In genomic region chr4:82551734-82552133, GRCh38 we compare ENCODE assay signal across 22 cellular contexts. TPM values are rescaled to one million over a fixed set of nuclear protein-coding genes. Genes with fewer than 3 reads are reported as not detected.
DNase-seq lines count a peak whose midpoint lies in the region; FAIRE-seq and TF ChIP-seq lines count a peak whose summit lies in the region.
"Had no signal": no experiment of that assay in that cellular context is flagged by ENCODE, and none has a peak within 500 bp of the region (broad histone marks: within the 10 kb centered on the region; RNA-seq: fewer than 3 reads in every experiment).

No MANE protein-coding gene starts in this region.

- H3K9me3 ChIP-seq in A673 (ENCODE audit: low read depth, low read length, poor library complexity, severe bottlenecking) (no peaks in the 10 kb centered on the region), HEK293 (ENCODE audit: control insufficient read depth, insufficient read depth, low read depth, low read length) (no peaks in the 10 kb centered on the region)
- H3K9me3 ChIP-seq: A549, Caco-2 had no signal

- BruUV-seq in A673 (replicated peaks; lab: Mats Ljungman, UMichigan), result no TSS peak

- peaks cover 11% of the 10 kb centered on the region for H3K9me3 Mint-ChIP-seq in progenitor cell of endocrine pancreas (ENCODE audit: low read depth)
- H3K9me3 Mint-ChIP-seq: CD8-positive, alpha-beta T cell; GM23338; H9 had no signal

- no peaks in the 10 kb centered on the region for H3K36me3 ChIP-seq in A673 (ENCODE audit: insufficient read depth, low read length, poor library complexity, severe bottlenecking)
- no peaks in the 10 kb centered on the region for H3K36me3 ChIP-seq in HEK293 (ENCODE audit: control insufficient read depth in 2 of 2, insufficient read depth in 1 of 2, low read length in 2 of 2)
- H3K36me3 ChIP-seq in bronchial epithelial cell (ENCODE audit: control insufficient read depth, insufficient read depth, low read length), result no peaks in the 10 kb centered on the region

- H3K27ac ChIP-seq in A673 (ENCODE audit: low read depth, low read length, poor library complexity, severe bottlenecking) (no peak overlapping the region), HEK293 (ENCODE audit: extremely low read depth, low read depth, low read length) (no peak overlapping the region)
- H3K27ac ChIP-seq: A549 had no signal

- TF ChIP-seq CTCF in A673 (conservative IDR thresholded peaks at IDR 0.05; ENCODE audit: low read depth, low read length) (no peak), HEK293 (tag by site-specific recombination; IDR thresholded peaks at IDR 0.05) (no peak), bronchial epithelial cell (IDR thresholded peaks at IDR 0.05; ENCODE audit: insufficient read depth, low read length, severe bottlenecking) (no peak), progenitor cell of endocrine pancreas (IDR thresholded peaks at IDR 0.05; ENCODE audit: unreplicated experiment) (no peak)

- H3K4me3 ChIP-seq in A673 (ENCODE audit: low read depth, low read length, poor library complexity, severe bottlenecking), result no peak overlapping the region
- H3K4me3 ChIP-seq in HEK293 (ENCODE audit: low read depth, low read length), result no peak overlapping the region
- no peak overlapping the region for H3K4me3 ChIP-seq in bronchial epithelial cell (ENCODE audit: low read depth, low read length)
- H3K4me3 ChIP-seq: A549, GM12878, GM23338 had no signal

- DNase-seq in NCI-H2171 treated with DMSO at 0.1 percent for 48 hours (lab: John Stamatoyannopoulos, UW) (peak; percentile 21), NCI-H2171 (lab: John Stamatoyannopoulos, UW) (no peak), A673 (ENCODE audit: low spot score) (peak; percentile 17), bronchial epithelial cell (ENCODE audit: low read depth) (no peak), NAMALWA (ENCODE audit: low spot score) (no peak), progenitor cell of endocrine pancreas (ENCODE audit: low spot score, unreplicated experiment) (no peak)
- DNase-seq: 8988T; C1 segment of cervical spinal cord; Caco-2; CD4-positive, CD25-positive, alpha-beta regulatory T cell; CD8-positive, alpha-beta T cell; DMS 273 treated with DMSO at 0.1 percent for 48 hours; DMS79; EL; GDM1; H9 had no signal

- H3K36me3 Mint-ChIP-seq in progenitor cell of endocrine pancreas (ENCODE audit: insufficient read depth), result peaks cover 5% of the 10 kb centered on the region
- H3K36me3 Mint-ChIP-seq: CD4-positive, CD25-positive, alpha-beta regulatory T cell; CD8-positive, alpha-beta T cell had no signal

- POLR2A ChIA-PET in A673 (lab: Charles Lee; ENCODE audit: low non-redundant PET) (no interaction called here), HEK293 (lab: Yijun Ruan, JAX) (no interaction called here)

- H3K4me1 ChIP-seq in A673 (ENCODE audit: insufficient read depth, low read length, poor library complexity, severe bottlenecking), result no peaks in the 10 kb centered on the region
- H3K4me1 ChIP-seq in HEK293 (ENCODE audit: control insufficient read depth, insufficient read depth, low read length), result no peaks in the 10 kb centered on the region
- H3K4me1 ChIP-seq: A549, Caco-2 had no signal

- no peak overlapping the region for H3K4me3 Mint-ChIP-seq in progenitor cell of endocrine pancreas (ENCODE audit: low read depth)
- H3K4me3 Mint-ChIP-seq: CD4-positive, CD25-positive, alpha-beta regulatory T cell; CD8-positive, alpha-beta T cell; GM23338; H9 had no signal

- H3K27me3 ChIP-seq in A673 (replicated peaks; ENCODE audit: insufficient read depth, low read depth, low read length, poor library complexity) (no peaks in the 10 kb centered on the region), bronchial epithelial cell (ENCODE audit: control insufficient read depth, insufficient read depth, low read length) (no peaks in the 10 kb centered on the region)

- intact Hi-C loops in A673 (cut with micrococcal nuclease; ENCODE audit: unreplicated experiment), result no loop called here

- no peaks in the 10 kb centered on the region for H3K27me3 Mint-ChIP-seq in progenitor cell of endocrine pancreas

- FAIRE-seq in bronchial epithelial cell (lab: Jason Lieb, UNC), result peak; percentile 43
- FAIRE-seq: A549, D721Med, GM12878, GM19239 had no signal

- H3K4me1 Mint-ChIP-seq in progenitor cell of endocrine pancreas (ENCODE audit: low read depth), result no peaks in the 10 kb centered on the region
- H3K4me1 Mint-ChIP-seq: CD4-positive, CD25-positive, alpha-beta regulatory T cell had no signal

- CTCF ChIA-PET in A673 (lab: Charles Lee) (no interaction called here), HEK293 (lab: Yijun Ruan, JAX) (no interaction called here)

- no peak overlapping the region for H3K27ac Mint-ChIP-seq in progenitor cell of endocrine pancreas
- H3K27ac Mint-ChIP-seq: CD4-positive, CD25-positive, alpha-beta regulatory T cell; CD8-positive, alpha-beta T cell; GM23338 had no signal

TF ChIP-seq in HEK293, 187 proteins besides CTCF, POLR2A, EP300 and RAD21:
- TF ChIP-seq ZNF600 (tag by site-specific recombination; IDR thresholded peaks at IDR 0.05) (no peak), ZNF843 (tag by site-specific recombination; IDR thresholded peaks at IDR 0.05) (no peak), ZNF223 (tag by site-specific recombination; IDR thresholded peaks at IDR 0.05) (no peak), ZNF324 (tag by site-specific recombination; IDR thresholded peaks at IDR 0.05) (no peak), PBX3 (CRISPR knock-in tag; IDR thresholded peaks at IDR 0.05) (no peak), ZNF239 (tag by site-specific recombination; IDR thresholded peaks at IDR 0.05) (no peak), OSR2 (tag by site-specific recombination; IDR thresholded peaks at IDR 0.05) (peak; percentile 90), PRDM10 (tag by site-specific recombination; IDR thresholded peaks at IDR 0.05) (peak; percentile 61; the same call in 1 of the 2 replicates), ZNF660 (tag by site-specific recombination; IDR thresholded peaks at IDR 0.05) (no peak), ZNF510 (tag by site-specific recombination; IDR thresholded peaks at IDR 0.05; ENCODE audit: insufficient replicate concordance) (peak; percentile 67), ZNF341 (tag by site-specific recombination; IDR thresholded peaks at IDR 0.05; ENCODE audit: low read depth) (no peak), AEBP2 (tag by site-specific recombination; IDR thresholded peaks at IDR 0.05; ENCODE audit: borderline replicate concordance) (no peak), ZNF266 (tag by site-specific recombination; IDR thresholded peaks at IDR 0.05; ENCODE audit: low read depth) (no peak), SCRT2 (tag by site-specific recombination; IDR thresholded peaks at IDR 0.05) (no peak), ZNF791 (tag by site-specific recombination; IDR thresholded peaks at IDR 0.05) (no peak), ZNF596 (tag by site-specific recombination; IDR thresholded peaks at IDR 0.05) (no peak), ZNF335 (tag by site-specific recombination; conservative IDR thresholded peaks at IDR 0.05) (no peak), MZF1 (tag by site-specific recombination; IDR thresholded peaks at IDR 0.05; ENCODE audit: borderline replicate concordance) (0 out of 2 replicates have a peak, but pooled peaks have one; percentile 26)

RNA-seq across cellular contexts. Expression of gene TMEM150C, which starts 10.1 kb away (rescaled TPM):
- total RNA-seq in A673 (2021) (0.34 and 0.76 TPM in 2 replicates), bronchial epithelial cell (under 0.01 and 0.13 TPM in 2 replicates), progenitor cell of endocrine pancreas (7.3 and 8.6 TPM in 2 replicates)
- total RNA-seq: CD4-positive, CD25-positive, alpha-beta regulatory T cell; CD8-positive, alpha-beta T cell had no signal

Comparison
In these comparisons a context has a peak if more than half of its experiments do, and no peak if none do; other contexts are left out.
1. DNase-seq: peak in NCI-H2171 treated with DMSO at 0.1 percent for 48 hours (single experiment) and A673 (single experiment); none in NCI-H2171 (single experiment), bronchial epithelial cell (single experiment), NAMALWA (single experiment) and progenitor cell of endocrine pancreas (single experiment).